Comparison of ENCODE assay signal across 8 cellular contexts in the genomic region with DNA sequence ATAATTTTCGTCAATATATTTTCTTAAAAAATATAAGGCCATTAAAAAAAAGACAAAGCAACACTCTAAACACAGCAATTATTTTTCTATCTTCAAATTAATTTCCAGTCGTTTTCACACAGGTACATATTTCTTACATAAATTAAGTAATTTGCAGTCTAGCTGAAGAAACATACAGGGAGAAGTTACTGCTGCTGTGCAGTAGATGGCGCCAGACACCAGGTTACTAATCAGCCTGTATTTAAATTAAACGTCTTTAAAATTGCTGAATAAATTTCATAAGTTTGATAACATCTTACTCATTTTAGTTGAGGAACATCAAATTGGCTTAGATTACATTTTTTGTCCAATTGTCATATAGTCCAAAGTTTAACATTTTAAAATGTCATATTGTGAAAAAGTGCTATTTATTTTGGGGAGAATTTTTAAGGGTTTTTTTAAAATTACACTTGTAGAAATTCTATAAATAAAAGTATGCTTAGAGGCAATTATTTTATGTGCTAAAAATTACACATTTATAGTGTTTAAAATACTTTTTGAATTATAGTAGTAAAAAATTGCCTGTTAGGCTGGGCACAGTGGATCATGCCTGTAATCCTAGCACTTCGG.
DNase-seq lines count a peak whose midpoint lies in the region; ATAC-seq, FAIRE-seq and TF ChIP-seq lines count a peak whose summit lies in the region.

No MANE protein-coding gene starts in this region.

- DNase-seq in AG04450 (ENCODE audit: low read depth, low spot score), result peak; percentile 51
- no peak for DNase-seq in GM12891 (ENCODE audit: insufficient read length, low spot score)
- DNase-seq in T47D (ENCODE audit: low read depth in 1 of 2, low spot score in 1 of 2), result peak; percentile 22 to 37
- no peak for DNase-seq in right lobe of liver
- peak; percentile 5 for DNase-seq in stimulated activated CD8-positive, alpha-beta memory T cell treated with anti-CD3 and anti-CD28 coated beads, Interleukin-12 subunit alpha, Interleukin-12 subunit beta, amount 100 ng/mL, for 4 hours (ENCODE audit: low read depth)

- H3K27ac ChIP-seq in AG04450 (ENCODE audit: low read depth, low read length) (no peak overlapping the region), SU-DHL-6 (ENCODE audit: low read depth, low read length) (no peak overlapping the region), right lobe of liver (no peak overlapping the region)

- POLR2A ChIA-PET in AG04450 (lab: Yijun Ruan, JAX), result no interaction called here

- H3K4me3 ChIP-seq in AG04450 (ENCODE audit: low read depth, low read length), result no peak overlapping the region
- H3K4me3 ChIP-seq in Loucy (ENCODE audit: low read length, poor library complexity, severe bottlenecking), result no peak overlapping the region
- no peak overlapping the region for H3K4me3 ChIP-seq in SU-DHL-6 (ENCODE audit: insufficient read depth, low read length, poor library complexity, severe bottlenecking)
- no peak overlapping the region for H3K4me3 ChIP-seq in right lobe of liver

- peak; percentile 70 to 79 (median 72) for ATAC-seq in right lobe of liver
- ATAC-seq in HG03025 (IDR thresholded peaks at IDR 0.05; ENCODE audit: low FRiP score, unreplicated experiment), result no peak

- no peak for TF ChIP-seq POLR2A in GM12891 (IDR thresholded peaks at IDR 0.05; ENCODE audit: low read depth, low read length)
- no peak for TF ChIP-seq POLR2A in right lobe of liver (IDR thresholded peaks at IDR 0.05)

- H3K79me2 ChIP-seq in Loucy (ENCODE audit: insufficient read depth, low read length) (no peaks in the 10 kb centered on the region), SU-DHL-6 (ENCODE audit: insufficient read depth, low read length) (no peaks in the 10 kb centered on the region)

- H2AFZ ChIP-seq in Loucy (ENCODE audit: low read length) (no peak overlapping the region), SU-DHL-6 (ENCODE audit: low read depth, low read length, severe bottlenecking) (no peak overlapping the region)

- FAIRE-seq in GM12891 (lab: Jason Lieb, UNC), result peak; percentile 60

- no peaks in the 10 kb centered on the region for H3K36me3 ChIP-seq in Loucy (ENCODE audit: insufficient read depth, low read length)
- no peaks in the 10 kb centered on the region for H3K36me3 ChIP-seq in SU-DHL-6 (ENCODE audit: low read length)
- H3K36me3 ChIP-seq in right lobe of liver, result no peaks in the 10 kb centered on the region

- CTCF ChIA-PET in AG04450 (lab: Charles Lee), result interaction anchor here (0.6 to 4.6 kb wide), 43 partner anchors 7 to 1611 kb away, joined by 3 to 54 read pairs (median 4); a partner anchor contains a TSS

- in situ Hi-C loops in T47D (cut with HindIII; ENCODE audit: low pct_unique_long_range_greater_than_20kb, low sequenced_read_pairs), result no loop called here

- no peaks in the 10 kb centered on the region for H4K20me1 ChIP-seq in Loucy (ENCODE audit: insufficient read depth, low read length, poor library complexity, severe bottlenecking)
- H4K20me1 ChIP-seq in SU-DHL-6 (ENCODE audit: low read depth, low read length), result no peaks in the 10 kb centered on the region

- TF ChIP-seq CTCF in AG04450 (IDR thresholded peaks at IDR 0.05; ENCODE audit: low read depth, low read length) (peak; percentile 97), Loucy (conservative IDR thresholded peaks at IDR 0.05; ENCODE audit: low read length) (peak; percentile 99), SU-DHL-6 (IDR thresholded peaks at IDR 0.05; ENCODE audit: insufficient read depth, low read length, poor library complexity, severe bottlenecking) (peak; percentile 99), right lobe of liver (IDR thresholded peaks at IDR 0.05) (peak; percentile 87 to 92 (median 91))

- H3K4me1 ChIP-seq in Loucy (ENCODE audit: insufficient read depth, low read length, poor library complexity, severe bottlenecking) (peaks cover 3% of the 10 kb centered on the region), right lobe of liver (no peaks in the 10 kb centered on the region)

- H3K27me3 ChIP-seq in AG04450 (ENCODE audit: control insufficient read depth, insufficient read depth, low read length), result peaks cover 4% of the 10 kb centered on the region
- H3K27me3 ChIP-seq in Loucy (ENCODE audit: insufficient read depth, low read length, poor library complexity, severe bottlenecking), result no peaks in the 10 kb centered on the region
- no peaks in the 10 kb centered on the region for H3K27me3 ChIP-seq in SU-DHL-6 (ENCODE audit: low read length)
- H3K27me3 ChIP-seq in right lobe of liver, result no peaks in the 10 kb centered on the region

- H3K9me2 ChIP-seq in Loucy (replicated peaks; ENCODE audit: low read depth, low read length), result no peaks in the 10 kb centered on the region
- no peaks in the 10 kb centered on the region for H3K9me2 ChIP-seq in SU-DHL-6 (replicated peaks; ENCODE audit: insufficient read depth, low read length)

- no peak overlapping the region for H3K9ac ChIP-seq in Loucy (ENCODE audit: low read depth, low read length, poor library complexity, severe bottlenecking)
- no peak overlapping the region for H3K9ac ChIP-seq in SU-DHL-6 (ENCODE audit: low read length)

- WGBS in right lobe of liver (ENCODE audit: insufficient coverage, low coverage, low lambda C conversion rate, missing lambda C conversion rate), result 17% methylated on average over 5 of the region's 5 CpGs

- intact Hi-C loops in right lobe of liver (cut with DNase I), result loop anchor here in 1 of 2 donors (10.0 kb wide), 1 partner anchor 567 kb away; no protein-coding TSS in a partner anchor

- H3K9me3 ChIP-seq in AG04450 (ENCODE audit: control insufficient read depth, insufficient read depth, low read length) (no peaks in the 10 kb centered on the region), Loucy (ENCODE audit: insufficient read depth, low read depth, low read length) (no peaks in the 10 kb centered on the region), SU-DHL-6 (ENCODE audit: insufficient read depth, low read length) (no peaks in the 10 kb centered on the region), right lobe of liver (no peaks in the 10 kb centered on the region)

- no peaks in the 10 kb centered on the region for H3F3A ChIP-seq in Loucy (ENCODE audit: low read depth)
- H3F3A ChIP-seq in SU-DHL-6 (ENCODE audit: insufficient read depth), result no peaks in the 10 kb centered on the region

- H3K4me2 ChIP-seq in Loucy (ENCODE audit: low read depth, low read length, poor library complexity, severe bottlenecking), result no peak overlapping the region
- H3K4me2 ChIP-seq in SU-DHL-6 (ENCODE audit: low read depth, low read length, poor library complexity, severe bottlenecking), result no peak overlapping the region

TF ChIP-seq in GM12891, 5 proteins besides CTCF, POLR2A, EP300 and RAD21:
- TF ChIP-seq PAX5 (IDR thresholded peaks at IDR 0.05; ENCODE audit: insufficient read depth, low read length, severe bottlenecking) (no peak), SPI1 (IDR thresholded peaks at IDR 0.05; ENCODE audit: low read depth, low read length) (no peak), POLR2AphosphoS5 (IDR thresholded peaks at IDR 0.05; ENCODE audit: low read depth, low read length) (no peak), TAF1 (IDR thresholded peaks at IDR 0.05; ENCODE audit: low read depth, low read length) (no peak), POU2F2 (IDR thresholded peaks at IDR 0.05; ENCODE audit: low read depth, low read length) (no peak)

Comparison
In these comparisons a context has a peak if more than half of its experiments do, and no peak if none do; other contexts are left out.
1. DNase-seq: peak in AG04450 (single experiment), T47D (2 of 2) and stimulated activated CD8-positive, alpha-beta memory T cell treated with anti-CD3 and anti-CD28 coated beads, Interleukin-12 subunit alpha, Interleukin-12 subunit beta, amount 100 ng/mL, for 4 hours (single experiment); none in GM12891 (single experiment) and right lobe of liver (0 of 3).
2. Peak in every context shown above with its lines, with median percentiles within 50 percentile points of each other: CTCF ChIP-seq.